Comparison of ENCODE assay signal across 20 cellular contexts in genomic region chr2:234874347-234875046, GRCh38.
"Had no signal": no experiment of that assay in that cellular context is flagged by ENCODE, and none has a peak within 500 bp of the region (broad histone marks: within the 10 kb centered on the region; RNA-seq: fewer than 3 reads in every experiment).

No MANE protein-coding gene starts in this region.

- H3K9me3 ChIP-seq: esophagus squamous epithelium, gastrocnemius medialis, tibial artery, uterus had no signal

- H3K9me3 Mint-ChIP-seq: activated naive CD4-positive, alpha-beta T cell treated with anti-CD3 and anti-CD28 coated beads for 36 hours; activated naive CD8-positive, alpha-beta T cell treated with anti-CD3 and anti-CD28 coated beads, Interleukin-2, amount 10 ng/mL, durations not matched to agents 7 days and 5 days; natural killer cell treated with Interleukin-12 subunit alpha and Interleukin-12 subunit beta and Interleukin-15 and Interleukin-18, amount 100 ng/mL, for 72 hours had no signal

- H3K4me1 ChIP-seq: gastrocnemius medialis, tibial artery, uterus had no signal

- H3K27ac ChIP-seq: tibial artery had no signal

- H3K36me3 ChIP-seq: esophagus squamous epithelium, gastrocnemius medialis, tibial artery, uterus had no signal

- H3K4me3 Mint-ChIP-seq: activated naive CD4-positive, alpha-beta T cell treated with anti-CD3 and anti-CD28 coated beads for 36 hours; activated naive CD8-positive, alpha-beta T cell treated with anti-CD3 and anti-CD28 coated beads, Interleukin-2, amount 10 ng/mL, durations not matched to agents 7 days and 5 days; endodermal cell; natural killer cell treated with Interleukin-12 subunit alpha and Interleukin-12 subunit beta and Interleukin-15 and Interleukin-18, amount 100 ng/mL, for 72 hours; stimulated activated naive CD8-positive, alpha-beta T cell treated with anti-CD3 and anti-CD28 coated beads, Interleukin-15, Interleukin-2, amounts not matched to agents 100 ng/mL and 50 ng/mL, for 24 hours; WTC11 had no signal

- H3K36me3 Mint-ChIP-seq: activated naive CD8-positive, alpha-beta T cell treated with anti-CD3 and anti-CD28 coated beads, Interleukin-2, amount 10 ng/mL, durations not matched to agents 7 days and 5 days; natural killer cell treated with Interleukin-12 subunit alpha and Interleukin-12 subunit beta and Interleukin-15 and Interleukin-18, amount 100 ng/mL, for 72 hours had no signal

- ATAC-seq: natural killer cell treated with Interleukin-12 subunit alpha and Interleukin-12 subunit beta and Interleukin-15 and Interleukin-18, amount 100 ng/mL, for 72 hours; WTC11 had no signal

- H3K27ac Mint-ChIP-seq: activated naive CD4-positive, alpha-beta T cell treated with anti-CD3 and anti-CD28 coated beads for 36 hours; activated naive CD8-positive, alpha-beta T cell treated with anti-CD3 and anti-CD28 coated beads, Interleukin-2, amount 10 ng/mL, durations not matched to agents 7 days and 5 days; endodermal cell; natural killer cell treated with Interleukin-12 subunit alpha and Interleukin-12 subunit beta and Interleukin-15 and Interleukin-18, amount 100 ng/mL, for 72 hours; stimulated activated naive CD8-positive, alpha-beta T cell treated with anti-CD3 and anti-CD28 coated beads, Interleukin-15, Interleukin-2, amounts not matched to agents 100 ng/mL and 50 ng/mL, for 24 hours; WTC11 had no signal

- H3K27me3 ChIP-seq: esophagus squamous epithelium, gastrocnemius medialis, tibial artery, uterus had no signal

- DNase-seq: activated naive CD4-positive, alpha-beta T cell treated with anti-CD3 and anti-CD28 coated beads for 36 hours; activated naive CD8-positive, alpha-beta T cell treated with anti-CD3 and anti-CD28 coated beads, Interleukin-2, amount 10 ng/mL, durations not matched to agents 7 days and 5 days; activated T-cell treated with anti-CD3 and anti-CD28 coated beads, Interleukin-2, amount 50 U/mL, for 1 hour; amniotic stem cell; cerebellar nuclear complex; endodermal cell; esophagus squamous epithelium; gastrocnemius medialis; hippocampal formation; left ventricle myocardium superior; retina; stimulated activated CD4-positive, alpha-beta T cell treated with anti-CD3 and anti-CD28 coated beads, Interleukin-12 subunit alpha, Interleukin-12 subunit beta, amount 100 ng/mL, for 4 hours; substantia nigra; T-helper 1 cell; tibial artery had no signal

- H3K4me3 ChIP-seq: coronary artery, esophagus squamous epithelium, gastrocnemius medialis, tibial artery, uterus had no signal
